Comparison of ENCODE assay signal across 1 cellular context in the genomic region with DNA sequence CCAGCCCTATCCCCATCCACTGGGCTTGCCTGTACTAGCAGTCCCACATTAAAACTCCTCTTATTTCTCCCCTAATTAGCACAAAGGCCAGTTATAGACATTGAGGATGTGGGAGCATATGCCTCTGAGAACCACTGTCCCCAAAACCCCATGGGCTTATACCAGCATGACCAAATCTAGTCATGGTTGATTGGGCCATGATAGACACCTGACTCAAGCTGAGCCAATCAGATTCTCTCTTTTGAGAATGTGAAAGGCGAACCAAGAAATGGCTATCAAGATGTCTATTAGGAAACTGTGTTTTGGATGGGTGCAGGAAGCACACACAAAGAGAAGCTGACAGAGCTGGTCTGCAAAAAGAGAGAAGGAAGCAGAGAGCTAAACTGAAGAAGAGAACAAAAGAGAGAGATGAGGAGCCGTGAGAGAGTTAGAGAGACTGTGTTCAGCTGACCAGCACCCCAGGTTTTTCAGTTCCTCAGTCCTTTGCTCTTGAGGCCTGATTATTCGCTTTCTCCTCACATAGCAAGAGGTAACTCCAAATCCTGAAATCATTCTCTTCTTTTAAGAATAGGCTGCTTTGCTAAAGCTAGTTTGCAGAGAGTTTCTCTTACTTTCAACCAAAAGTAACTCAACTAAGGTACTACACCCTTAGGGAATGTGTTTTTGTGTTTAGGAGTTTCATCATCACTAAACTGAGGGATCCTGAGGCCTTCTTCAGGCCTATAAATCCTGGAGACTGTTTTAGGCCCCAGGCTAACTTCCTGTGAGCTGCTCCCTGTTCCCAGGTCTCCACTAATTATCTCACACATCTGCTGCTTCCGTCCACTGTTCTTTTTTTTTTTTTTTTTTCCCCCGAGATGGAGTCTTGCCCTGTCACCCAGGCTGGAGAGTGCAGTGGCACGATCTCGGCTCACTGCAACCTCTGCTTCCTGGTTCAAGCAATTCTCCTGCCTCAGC.
TF ChIP-seq lines count a peak whose summit lies in the region.

No MANE protein-coding gene starts in this region.

TF ChIP-seq in H1, 55 proteins besides CTCF, POLR2A, EP300 and RAD21:
- TF ChIP-seq FOSL1 (IDR thresholded peaks at IDR 0.05; ENCODE audit: insufficient read depth, low read depth, low read length) (no peak), POLR2AphosphoS5 (IDR thresholded peaks at IDR 0.05; ENCODE audit: low read depth, low read length) (no peak), SUZ12 (IDR thresholded peaks at IDR 0.05; ENCODE audit: low read length) (no peak), MAFK (IDR thresholded peaks at IDR 0.05; ENCODE audit: low read depth, low read length) (no peak), TCF12 (IDR thresholded peaks at IDR 0.05; ENCODE audit: low read depth, low read length) (no peak), CREB1 (IDR thresholded peaks at IDR 0.05) (no peak), SP4 (IDR thresholded peaks at IDR 0.05; ENCODE audit: low read length) (no peak)
